ENCODE assay signal across 1 cellular context in the genomic region with DNA sequence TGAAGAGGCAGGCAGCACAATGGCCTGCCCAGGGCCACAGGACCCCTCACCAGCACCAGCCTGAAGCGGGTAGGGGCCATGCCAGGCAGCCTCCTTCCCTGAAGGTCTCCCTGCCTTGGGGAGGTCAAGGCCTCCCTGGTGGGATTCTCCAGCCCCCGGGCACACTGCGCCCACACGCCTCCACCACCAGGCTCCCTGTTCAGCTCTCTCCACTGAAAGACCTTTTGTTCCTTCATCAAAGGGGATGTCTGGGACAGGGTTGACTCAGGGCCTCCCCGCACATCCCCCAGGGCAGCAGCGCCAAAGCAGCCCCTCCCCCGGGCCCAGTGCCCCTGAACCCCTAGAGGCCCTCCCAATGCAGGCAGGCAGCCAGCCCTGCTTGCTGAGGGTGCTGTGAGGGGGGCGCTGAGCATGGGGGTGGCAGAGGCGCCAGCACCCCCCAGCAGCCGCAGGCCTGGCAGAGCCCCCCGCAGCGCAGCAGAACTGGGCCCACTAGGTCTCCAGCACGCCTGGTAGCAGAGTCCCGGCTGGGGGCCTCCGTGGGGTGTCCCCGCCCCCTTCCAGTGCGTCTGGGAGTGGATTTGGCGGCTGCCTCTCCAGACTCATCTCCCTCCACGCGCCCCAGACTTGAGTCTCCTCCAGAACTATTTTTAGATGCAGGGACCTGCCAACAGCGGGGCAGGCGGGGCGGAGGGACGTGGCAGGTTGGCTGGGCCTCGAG.
A peak's percentile ranks its signal among the peaks of the same experiment; 100 is the strongest.
TF ChIP-seq lines count a peak whose summit lies in the region.

No MANE protein-coding gene starts in this region.

TF ChIP-seq in HepG2, 621 proteins besides CTCF, POLR2A, EP300 and RAD21 (continued from another document and continues in another):
- TF ChIP-seq, protein P1, sequence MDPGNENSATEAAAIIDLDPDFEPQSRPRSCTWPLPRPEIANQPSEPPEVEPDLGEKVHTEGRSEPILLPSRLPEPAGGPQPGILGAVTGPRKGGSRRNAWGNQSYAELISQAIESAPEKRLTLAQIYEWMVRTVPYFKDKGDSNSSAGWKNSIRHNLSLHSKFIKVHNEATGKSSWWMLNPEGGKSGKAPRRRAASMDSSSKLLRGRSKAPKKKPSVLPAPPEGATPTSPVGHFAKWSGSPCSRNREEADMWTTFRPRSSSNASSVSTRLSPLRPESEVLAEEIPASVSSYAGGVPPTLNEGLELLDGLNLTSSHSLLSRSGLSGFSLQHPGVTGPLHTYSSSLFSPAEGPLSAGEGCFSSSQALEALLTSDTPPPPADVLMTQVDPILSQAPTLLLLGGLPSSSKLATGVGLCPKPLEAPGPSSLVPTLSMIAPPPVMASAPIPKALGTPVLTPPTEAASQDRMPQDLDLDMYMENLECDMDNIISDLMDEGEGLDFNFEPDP (CRISPR knock-in tag; conservative IDR thresholded peaks at IDR 0.05), result no peak
- TF ChIP-seq, protein P2, sequence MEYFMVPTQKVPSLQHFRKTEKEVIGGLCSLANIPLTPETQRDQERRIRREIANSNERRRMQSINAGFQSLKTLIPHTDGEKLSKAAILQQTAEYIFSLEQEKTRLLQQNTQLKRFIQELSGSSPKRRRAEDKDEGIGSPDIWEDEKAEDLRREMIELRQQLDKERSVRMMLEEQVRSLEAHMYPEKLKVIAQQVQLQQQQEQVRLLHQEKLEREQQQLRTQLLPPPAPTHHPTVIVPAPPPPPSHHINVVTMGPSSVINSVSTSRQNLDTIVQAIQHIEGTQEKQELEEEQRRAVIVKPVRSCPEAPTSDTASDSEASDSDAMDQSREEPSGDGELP (IDR thresholded peaks at IDR 0.05; ENCODE audit: borderline replicate concordance, low read depth), result no peak
- TF ChIP-seq, protein P3, sequence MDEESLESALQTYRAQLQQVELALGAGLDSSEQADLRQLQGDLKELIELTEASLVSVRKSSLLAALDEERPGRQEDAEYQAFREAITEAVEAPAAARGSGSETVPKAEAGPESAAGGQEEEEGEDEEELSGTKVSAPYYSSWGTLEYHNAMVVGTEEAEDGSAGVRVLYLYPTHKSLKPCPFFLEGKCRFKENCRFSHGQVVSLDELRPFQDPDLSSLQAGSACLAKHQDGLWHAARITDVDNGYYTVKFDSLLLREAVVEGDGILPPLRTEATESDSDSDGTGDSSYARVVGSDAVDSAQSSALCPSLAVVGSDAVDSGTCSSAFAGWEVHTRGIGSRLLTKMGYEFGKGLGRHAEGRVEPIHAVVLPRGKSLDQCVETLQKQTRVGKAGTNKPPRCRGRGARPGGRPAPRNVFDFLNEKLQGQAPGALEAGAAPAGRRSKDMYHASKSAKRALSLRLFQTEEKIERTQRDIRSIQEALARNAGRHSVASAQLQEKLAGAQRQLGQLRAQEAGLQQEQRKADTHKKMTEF (CRISPR knock-in tag; IDR thresholded peaks at IDR 0.05), result peak; percentile 62; the same call in 1 of the 2 replicates
- TF ChIP-seq YY1 (IDR thresholded peaks at IDR 0.05; ENCODE audit: insufficient read depth, insufficient replicate concordance, low read depth, low read length) (no peak), ZNF816 (CRISPR knock-in tag; IDR thresholded peaks at IDR 0.05; ENCODE audit: borderline replicate concordance) (no peak), AGO2 (optimal IDR thresholded peaks at IDR 0.05; ENCODE audit: low read depth, low read length) (peak; percentile 78), ELF3 (CRISPR knock-in tag; IDR thresholded peaks at IDR 0.05) (peak; percentile 33; the same call in 1 of the 2 replicates), KAT7 (CRISPR knock-in tag; IDR thresholded peaks at IDR 0.05; ENCODE audit: borderline replicate concordance) (no peak), HNRNPL (IDR thresholded peaks at IDR 0.05; ENCODE audit: low read depth, low read length) (peak; percentile 99), ZNF441 (CRISPR knock-in tag; IDR thresholded peaks at IDR 0.05; ENCODE audit: borderline replicate concordance) (no peak), MED8 (CRISPR knock-in tag; IDR thresholded peaks at IDR 0.05; ENCODE audit: insufficient replicate concordance) (peak; percentile 58), EHMT2 (IDR thresholded peaks at IDR 0.05; ENCODE audit: borderline replicate concordance, low read depth, low read length) (no peak), TCF7L2 (IDR thresholded peaks at IDR 0.05; ENCODE audit: low read depth, low read length) (no peak), SOX13 (IDR thresholded peaks at IDR 0.05) (no peak), SOX13 (CRISPR knock-in tag; conservative IDR thresholded peaks at IDR 0.05 in 1 of 2, IDR thresholded peaks at IDR 0.05 in 1 of 2) (peak in 1 of 2 experiments; percentile 84; a peak in 2 of 4 replicates), TBX2 (CRISPR knock-in tag; IDR thresholded peaks at IDR 0.05; ENCODE audit: borderline replicate concordance) (peak; percentile 60), KDM4B (CRISPR knock-in tag; IDR thresholded peaks at IDR 0.05) (no peak), RARA (CRISPR knock-in tag; IDR thresholded peaks at IDR 0.05) (peak; percentile 91), LCORL (IDR thresholded peaks at IDR 0.05) (no peak), LCORL (CRISPR knock-in tag; IDR thresholded peaks at IDR 0.05) (peak; percentile 81; the same call in 1 of the 2 replicates), HDAC2 (CRISPR knock-in tag; IDR thresholded peaks at IDR 0.05) (peak; percentile 73), ZBTB7A (CRISPR knock-in tag; IDR thresholded peaks at IDR 0.05) (peak; percentile 74; the same call in 1 of the 2 replicates), SP5 (CRISPR knock-in tag; IDR thresholded peaks at IDR 0.05; ENCODE audit: borderline replicate concordance, low read depth) (peak; percentile 93), NR2F1 (CRISPR knock-in tag; IDR thresholded peaks at IDR 0.05) (0 out of 4 replicates have a peak, but pooled peaks have one; percentile 21 to 42), ZNF274 (CRISPR knock-in tag; IDR thresholded peaks at IDR 0.05) (no peak), ZFP41 (CRISPR knock-in tag; IDR thresholded peaks at IDR 0.05; ENCODE audit: borderline replicate concordance) (no peak), MTA1 (CRISPR knock-in tag; IDR thresholded peaks at IDR 0.05; ENCODE audit: borderline replicate concordance) (peak; percentile 48; the same call in 1 of the 2 replicates), BCL6 (CRISPR knock-in tag; IDR thresholded peaks at IDR 0.05) (peak; percentile 71), TCF7 (IDR thresholded peaks at IDR 0.05; ENCODE audit: low read depth) (peak; percentile 82), SATB2 (CRISPR knock-in tag; IDR thresholded peaks at IDR 0.05) (no peak), NFKBIZ (CRISPR knock-in tag; IDR thresholded peaks at IDR 0.05) (no peak)
- TF ChIP-seq, protein P4, sequence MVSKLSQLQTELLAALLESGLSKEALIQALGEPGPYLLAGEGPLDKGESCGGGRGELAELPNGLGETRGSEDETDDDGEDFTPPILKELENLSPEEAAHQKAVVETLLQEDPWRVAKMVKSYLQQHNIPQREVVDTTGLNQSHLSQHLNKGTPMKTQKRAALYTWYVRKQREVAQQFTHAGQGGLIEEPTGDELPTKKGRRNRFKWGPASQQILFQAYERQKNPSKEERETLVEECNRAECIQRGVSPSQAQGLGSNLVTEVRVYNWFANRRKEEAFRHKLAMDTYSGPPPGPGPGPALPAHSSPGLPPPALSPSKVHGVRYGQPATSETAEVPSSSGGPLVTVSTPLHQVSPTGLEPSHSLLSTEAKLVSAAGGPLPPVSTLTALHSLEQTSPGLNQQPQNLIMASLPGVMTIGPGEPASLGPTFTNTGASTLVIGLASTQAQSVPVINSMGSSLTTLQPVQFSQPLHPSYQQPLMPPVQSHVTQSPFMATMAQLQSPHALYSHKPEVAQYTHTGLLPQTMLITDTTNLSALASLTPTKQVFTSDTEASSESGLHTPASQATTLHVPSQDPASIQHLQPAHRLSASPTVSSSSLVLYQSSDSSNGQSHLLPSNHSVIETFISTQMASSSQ (IDR thresholded peaks at IDR 0.05; ENCODE audit: low read depth), result no peak
- TF ChIP-seq, protein P4 (CRISPR knock-in tag; IDR thresholded peaks at IDR 0.05; ENCODE audit: borderline replicate concordance), result peak; percentile 85
- TF ChIP-seq, protein P5, sequence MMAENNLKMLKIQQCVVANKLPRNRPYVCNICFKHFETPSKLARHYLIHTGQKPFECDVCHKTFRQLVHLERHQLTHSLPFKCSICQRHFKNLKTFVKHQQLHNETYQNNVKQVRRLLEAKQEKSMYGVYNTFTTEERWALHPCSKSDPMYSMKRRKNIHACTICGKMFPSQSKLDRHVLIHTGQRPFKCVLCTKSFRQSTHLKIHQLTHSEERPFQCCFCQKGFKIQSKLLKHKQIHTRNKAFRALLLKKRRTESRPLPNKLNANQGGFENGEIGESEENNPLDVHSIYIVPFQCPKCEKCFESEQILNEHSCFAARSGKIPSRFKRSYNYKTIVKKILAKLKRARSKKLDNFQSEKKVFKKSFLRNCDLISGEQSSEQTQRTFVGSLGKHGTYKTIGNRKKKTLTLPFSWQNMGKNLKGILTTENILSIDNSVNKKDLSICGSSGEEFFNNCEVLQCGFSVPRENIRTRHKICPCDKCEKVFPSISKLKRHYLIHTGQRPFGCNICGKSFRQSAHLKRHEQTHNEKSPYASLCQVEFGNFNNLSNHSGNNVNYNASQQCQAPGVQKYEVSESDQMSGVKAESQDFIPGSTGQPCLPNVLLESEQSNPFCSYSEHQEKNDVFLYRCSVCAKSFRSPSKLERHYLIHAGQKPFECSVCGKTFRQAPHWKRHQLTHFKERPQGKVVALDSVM (CRISPR knock-in tag; IDR thresholded peaks at IDR 0.05), result peak; percentile 67; the same call in 1 of the 2 replicates
- TF ChIP-seq, protein P6, sequence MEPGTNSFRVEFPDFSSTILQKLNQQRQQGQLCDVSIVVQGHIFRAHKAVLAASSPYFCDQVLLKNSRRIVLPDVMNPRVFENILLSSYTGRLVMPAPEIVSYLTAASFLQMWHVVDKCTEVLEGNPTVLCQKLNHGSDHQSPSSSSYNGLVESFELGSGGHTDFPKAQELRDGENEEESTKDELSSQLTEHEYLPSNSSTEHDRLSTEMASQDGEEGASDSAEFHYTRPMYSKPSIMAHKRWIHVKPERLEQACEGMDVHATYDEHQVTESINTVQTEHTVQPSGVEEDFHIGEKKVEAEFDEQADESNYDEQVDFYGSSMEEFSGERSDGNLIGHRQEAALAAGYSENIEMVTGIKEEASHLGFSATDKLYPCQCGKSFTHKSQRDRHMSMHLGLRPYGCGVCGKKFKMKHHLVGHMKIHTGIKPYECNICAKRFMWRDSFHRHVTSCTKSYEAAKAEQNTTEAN (CRISPR knock-in tag; conservative IDR thresholded peaks at IDR 0.05), result no peak
- TF ChIP-seq, protein P7, sequence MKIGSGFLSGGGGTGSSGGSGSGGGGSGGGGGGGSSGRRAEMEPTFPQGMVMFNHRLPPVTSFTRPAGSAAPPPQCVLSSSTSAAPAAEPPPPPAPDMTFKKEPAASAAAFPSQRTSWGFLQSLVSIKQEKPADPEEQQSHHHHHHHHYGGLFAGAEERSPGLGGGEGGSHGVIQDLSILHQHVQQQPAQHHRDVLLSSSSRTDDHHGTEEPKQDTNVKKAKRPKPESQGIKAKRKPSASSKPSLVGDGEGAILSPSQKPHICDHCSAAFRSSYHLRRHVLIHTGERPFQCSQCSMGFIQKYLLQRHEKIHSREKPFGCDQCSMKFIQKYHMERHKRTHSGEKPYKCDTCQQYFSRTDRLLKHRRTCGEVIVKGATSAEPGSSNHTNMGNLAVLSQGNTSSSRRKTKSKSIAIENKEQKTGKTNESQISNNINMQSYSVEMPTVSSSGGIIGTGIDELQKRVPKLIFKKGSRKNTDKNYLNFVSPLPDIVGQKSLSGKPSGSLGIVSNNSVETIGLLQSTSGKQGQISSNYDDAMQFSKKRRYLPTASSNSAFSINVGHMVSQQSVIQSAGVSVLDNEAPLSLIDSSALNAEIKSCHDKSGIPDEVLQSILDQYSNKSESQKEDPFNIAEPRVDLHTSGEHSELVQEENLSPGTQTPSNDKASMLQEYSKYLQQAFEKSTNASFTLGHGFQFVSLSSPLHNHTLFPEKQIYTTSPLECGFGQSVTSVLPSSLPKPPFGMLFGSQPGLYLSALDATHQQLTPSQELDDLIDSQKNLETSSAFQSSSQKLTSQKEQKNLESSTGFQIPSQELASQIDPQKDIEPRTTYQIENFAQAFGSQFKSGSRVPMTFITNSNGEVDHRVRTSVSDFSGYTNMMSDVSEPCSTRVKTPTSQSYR (CRISPR knock-in tag; IDR thresholded peaks at IDR 0.05; ENCODE audit: borderline replicate concordance), result peak; percentile 97
- TF ChIP-seq, protein P8, sequence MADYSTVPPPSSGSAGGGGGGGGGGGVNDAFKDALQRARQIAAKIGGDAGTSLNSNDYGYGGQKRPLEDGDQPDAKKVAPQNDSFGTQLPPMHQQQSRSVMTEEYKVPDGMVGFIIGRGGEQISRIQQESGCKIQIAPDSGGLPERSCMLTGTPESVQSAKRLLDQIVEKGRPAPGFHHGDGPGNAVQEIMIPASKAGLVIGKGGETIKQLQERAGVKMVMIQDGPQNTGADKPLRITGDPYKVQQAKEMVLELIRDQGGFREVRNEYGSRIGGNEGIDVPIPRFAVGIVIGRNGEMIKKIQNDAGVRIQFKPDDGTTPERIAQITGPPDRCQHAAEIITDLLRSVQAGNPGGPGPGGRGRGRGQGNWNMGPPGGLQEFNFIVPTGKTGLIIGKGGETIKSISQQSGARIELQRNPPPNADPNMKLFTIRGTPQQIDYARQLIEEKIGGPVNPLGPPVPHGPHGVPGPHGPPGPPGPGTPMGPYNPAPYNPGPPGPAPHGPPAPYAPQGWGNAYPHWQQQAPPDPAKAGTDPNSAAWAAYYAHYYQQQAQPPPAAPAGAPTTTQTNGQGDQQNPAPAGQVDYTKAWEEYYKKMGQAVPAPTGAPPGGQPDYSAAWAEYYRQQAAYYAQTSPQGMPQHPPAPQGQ (CRISPR knock-in tag; IDR thresholded peaks at IDR 0.05; ENCODE audit: borderline replicate concordance), result no peak
- TF ChIP-seq, protein P9, sequence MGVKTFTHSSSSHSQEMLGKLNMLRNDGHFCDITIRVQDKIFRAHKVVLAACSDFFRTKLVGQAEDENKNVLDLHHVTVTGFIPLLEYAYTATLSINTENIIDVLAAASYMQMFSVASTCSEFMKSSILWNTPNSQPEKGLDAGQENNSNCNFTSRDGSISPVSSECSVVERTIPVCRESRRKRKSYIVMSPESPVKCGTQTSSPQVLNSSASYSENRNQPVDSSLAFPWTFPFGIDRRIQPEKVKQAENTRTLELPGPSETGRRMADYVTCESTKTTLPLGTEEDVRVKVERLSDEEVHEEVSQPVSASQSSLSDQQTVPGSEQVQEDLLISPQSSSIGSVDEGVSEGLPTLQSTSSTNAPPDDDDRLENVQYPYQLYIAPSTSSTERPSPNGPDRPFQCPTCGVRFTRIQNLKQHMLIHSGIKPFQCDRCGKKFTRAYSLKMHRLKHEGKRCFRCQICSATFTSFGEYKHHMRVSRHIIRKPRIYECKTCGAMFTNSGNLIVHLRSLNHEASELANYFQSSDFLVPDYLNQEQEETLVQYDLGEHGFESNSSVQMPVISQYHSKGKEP (CRISPR knock-in tag; IDR thresholded peaks at IDR 0.05), result peak; percentile 21; the same call in 1 of the 2 replicates
- TF ChIP-seq, protein P10, sequence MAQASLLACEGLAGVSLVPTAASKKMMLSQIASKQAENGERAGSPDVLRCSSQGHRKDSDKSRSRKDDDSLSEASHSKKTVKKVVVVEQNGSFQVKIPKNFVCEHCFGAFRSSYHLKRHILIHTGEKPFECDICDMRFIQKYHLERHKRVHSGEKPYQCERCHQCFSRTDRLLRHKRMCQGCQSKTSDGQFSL (CRISPR knock-in tag; IDR thresholded peaks at IDR 0.05), result no peak
